In genomic region chr16:81035975-81036750, GRCh38 we compare ENCODE assay signal across 8 cellular contexts. TPM values are rescaled to one million over a fixed set of nuclear protein-coding genes. Genes with fewer than 3 reads are reported as not detected.
DNase-seq lines count a peak whose midpoint lies in the region; ATAC-seq, FAIRE-seq and TF ChIP-seq lines count a peak whose summit lies in the region.

No MANE protein-coding gene starts in this region.

- in situ Hi-C loops in K562 (cut with MboI) = no loop called here

- FAIRE-seq in K562 (lab: Jason Lieb, UNC) = no peak

- BruUV-seq in A673 (replicated peaks; lab: Mats Ljungman, UMichigan) (no TSS peak), K562 (replicated peaks; lab: Mats Ljungman, UMichigan) (no TSS peak)

- TF ChIP-seq RAD21 in SK-N-SH (IDR thresholded peaks at IDR 0.05; ENCODE audit: low read length) (no peak), K562 (CRISPR knock-in tag; conservative IDR thresholded peaks at IDR 0.05 in 1 of 2, IDR thresholded peaks at IDR 0.05 in 1 of 2) (no peak)

- no peaks in the 10 kb centered on the region for H3K9me2 ChIP-seq in SK-N-SH

- POLR2A ChIA-PET in A673 (lab: Charles Lee; ENCODE audit: low non-redundant PET) (interaction anchor here (0.5 to 0.6 kb wide), 2 partner anchors 48 to 783 kb away, joined by 3 read pairs; no protein-coding TSS in a partner anchor), SK-N-SH (lab: Yijun Ruan, JAX) (interaction anchor here (0.9 to 1.2 kb wide), 4 partner anchors 29 to 365 kb away, joined by 3 to 5 read pairs (median 3); partner anchors contain the start of genes C16orf46, CENPN and CMC2), K562 (lab: Yijun Ruan, JAX) (interaction anchor here (0.6 to 1.7 kb wide), 10 partner anchors 9 to 237 kb away, joined by 3 to 10 read pairs (median 4); partner anchors contain the start of genes CENPN and CMC2)

- H3K9me3 ChIP-seq in A673 (ENCODE audit: low read depth, low read length, poor library complexity, severe bottlenecking) (no peaks in the 10 kb centered on the region), SK-N-SH (no peaks in the 10 kb centered on the region), K562 (replicated peaks; ENCODE audit: control insufficient read depth, insufficient read depth, low read depth, low read length) (no peaks in the 10 kb centered on the region), smooth muscle cell (replicated peaks; ENCODE audit: low read depth) (no peaks in the 10 kb centered on the region)

- H3K36me3 ChIP-seq in A673 (ENCODE audit: insufficient read depth, low read length, poor library complexity, severe bottlenecking) (peaks cover 2% of the 10 kb centered on the region), SK-N-SH (replicated peaks in 1 of 2; ENCODE audit: control insufficient read depth in 1 of 2, insufficient read depth in 2 of 2, low read length in 1 of 2) (peaks cover 0 to 18% of the 10 kb centered on the region in 2 experiments), K562 (ENCODE audit: control insufficient read depth, insufficient read depth, low read length) (peaks cover 42% of the 10 kb centered on the region), smooth muscle cell (ENCODE audit: low read depth) (no peaks in the 10 kb centered on the region)

- peak overlapping the region; percentile 89 for H3K4me2 ChIP-seq in SK-N-SH
- H3K4me2 ChIP-seq in K562 (ENCODE audit: insufficient read depth, low read length) = peak overlapping the region; percentile 90
- H3K4me2 ChIP-seq in smooth muscle cell = peak overlapping the region; percentile 87

- DNase-seq in A673 (ENCODE audit: low spot score) (peak; percentile 18), SK-N-SH (peak; percentile 80), K562 (ENCODE audit: extremely low read depth in 1 of 4, low spot score in 3 of 4) (peak; percentile 50 to 72 (median 66)), iPS-NIHi11 (ENCODE audit: low spot score) (peak; percentile 81), smooth muscle cell (lab: John Stamatoyannopoulos, UW; ENCODE audit: unreplicated experiment) (peak; percentile 34), NCI-H2107 (lab: John Stamatoyannopoulos, UW) (no peak)

- H3K9me1 ChIP-seq in K562 (ENCODE audit: control insufficient read depth, insufficient read depth, low read length) = no peaks in the 10 kb centered on the region

- H3K27ac ChIP-seq in A673 (ENCODE audit: low read depth, low read length, poor library complexity, severe bottlenecking) (peak overlapping the region; percentile 38), SK-N-SH (ENCODE audit: low read depth in 2 of 2, low read length in 1 of 2) (peak overlapping the region in 1 of 2 experiments; percentile 65; a peak in 2 of 4 replicates), K562 (ENCODE audit: extremely low read depth, low read depth, low read length) (peak overlapping the region; percentile 72), smooth muscle cell (ENCODE audit: low read depth) (peak overlapping the region; percentile 1)

- H2AFZ ChIP-seq in SK-N-SH (ENCODE audit: low read depth) (peak overlapping the region; percentile 66), K562 (ENCODE audit: low read depth, low read length) (peak overlapping the region; percentile 88), smooth muscle cell (ENCODE audit: low read depth) (peak overlapping the region; percentile 85)

- H3K4me1 ChIP-seq in A673 (ENCODE audit: insufficient read depth, low read length, poor library complexity, severe bottlenecking) (no peaks in the 10 kb centered on the region), SK-N-SH (ENCODE audit: control insufficient read depth in 1 of 2, insufficient read depth in 2 of 2, low read depth in 1 of 2, low read length in 1 of 2) (peaks cover 0 to 13% of the 10 kb centered on the region in 2 experiments; a peak in 2 of 4 replicates), K562 (replicated peaks in 1 of 2; ENCODE audit: control insufficient read depth in 2 of 2, insufficient read depth in 2 of 2, low read length in 2 of 2) (peaks cover 9 to 14% of the 10 kb centered on the region in 2 experiments), smooth muscle cell (ENCODE audit: low read depth) (peaks cover 16% of the 10 kb centered on the region)

- no peaks in the 10 kb centered on the region for H3K27me3 ChIP-seq in A673 (replicated peaks; ENCODE audit: insufficient read depth, low read depth, low read length, poor library complexity)
- H3K27me3 ChIP-seq in SK-N-SH (ENCODE audit: insufficient read depth) = no peaks in the 10 kb centered on the region
- H3K27me3 ChIP-seq in K562 (ENCODE audit: control insufficient read depth in 2 of 2, insufficient read depth in 2 of 2, low read length in 2 of 2) = no peaks in the 10 kb centered on the region
- H3K27me3 ChIP-seq in smooth muscle cell (ENCODE audit: low read depth) = no peaks in the 10 kb centered on the region

- no peak for TF ChIP-seq CTCF in A673 (conservative IDR thresholded peaks at IDR 0.05; ENCODE audit: low read depth, low read length)
- no peak for TF ChIP-seq CTCF in SK-N-SH (IDR thresholded peaks at IDR 0.05)
- no peak for TF ChIP-seq CTCF in K562 (IDR thresholded peaks at IDR 0.05 in 2 of 3, conservative IDR thresholded peaks at IDR 0.05 in 1 of 3; ENCODE audit: insufficient read depth in 2 of 3, low read depth in 1 of 3, low read length in 3 of 3)
- no peak for TF ChIP-seq CTCF in smooth muscle cell (IDR thresholded peaks at IDR 0.05; ENCODE audit: borderline replicate concordance, insufficient read depth, poor library complexity, severe bottlenecking)

- H3K79me2 ChIP-seq in SK-N-SH (ENCODE audit: insufficient read depth) = peaks cover 50% of the 10 kb centered on the region
- H3K79me2 ChIP-seq in K562 (ENCODE audit: control insufficient read depth, insufficient read depth, low read length) = peaks cover 28% of the 10 kb centered on the region
- H3K79me2 ChIP-seq in smooth muscle cell (ENCODE audit: low read depth) = peaks cover 35% of the 10 kb centered on the region

- WGBS in SK-N-SH (ENCODE audit: low lambda C conversion rate) = 2% methylated on average over 19 of the region's 80 CpGs
- under 1% methylated on average over 59 of the region's 80 CpGs for WGBS in K562 (ENCODE audit: insufficient coverage, low coverage, missing lambda C conversion rate)
- 1% methylated on average over 68 of the region's 80 CpGs for whole genome bisulfite sequencing in smooth muscle cell (ENCODE audit: low lambda C conversion rate)

- TF ChIP-seq POLR2A in K562 (conservative IDR thresholded peaks at IDR 0.05) = no peak

- no peaks in the 10 kb centered on the region for H3F3A ChIP-seq in SK-N-SH (replicated peaks; ENCODE audit: insufficient read depth)
- H3F3A ChIP-seq in smooth muscle cell (ENCODE audit: low read depth) = no peaks in the 10 kb centered on the region

- H3K9ac ChIP-seq in SK-N-SH (peak overlapping the region; percentile 57), K562 (ENCODE audit: insufficient read depth in 1 of 2, low read depth in 2 of 2, low read length in 2 of 2) (peak overlapping the region; percentile 69 to 96), smooth muscle cell (ENCODE audit: low read depth) (peak overlapping the region; percentile 81)

- intact Hi-C loops in A673 (cut with micrococcal nuclease; ENCODE audit: unreplicated experiment) (loop anchor here (10.0 kb wide), 2 partner anchors 179 to 699 kb away; no protein-coding TSS in a partner anchor), K562 (cut with micrococcal nuclease) (loop anchor here (2.0 to 5.0 kb wide), 3 partner anchors 41 to 161 kb away; partner anchors contain the start of genes C16orf46 and GCSH)

- ATAC-seq in GM18867 (IDR thresholded peaks at IDR 0.05; ENCODE audit: unreplicated experiment) = peak; percentile 53
- ATAC-seq in HG03097 (IDR thresholded peaks at IDR 0.05; ENCODE audit: low FRiP score, unreplicated experiment) = peak; percentile 48
- ATAC-seq in K562 = peak; percentile 65

- no peak for TF ChIP-seq EP300 in SK-N-SH (IDR thresholded peaks at IDR 0.05; ENCODE audit: borderline replicate concordance in 1 of 2, low read depth in 1 of 2, low read length in 1 of 2)
- no peak for TF ChIP-seq EP300 in K562 (IDR thresholded peaks at IDR 0.05; ENCODE audit: low read length)

- CTCF ChIA-PET in A673 (lab: Charles Lee) (interaction anchor here (0.6 to 1.4 kb wide), 10 partner anchors 12 to 616 kb away, joined by 3 to 10 read pairs (median 3); partner anchors contain the start of genes C16orf46, CENPN and CMC2), SK-N-SH (lab: Yijun Ruan, JAX) (interaction anchor here (0.6 to 3.1 kb wide), 36 partner anchors 8 to 1914 kb away, joined by 3 to 22 read pairs (median 4); partner anchors contain the start of genes CENPN and CMC2), K562 (lab: Yijun Ruan, JAX; ENCODE audit: low intra/inter-chr PET ratio) (interaction anchor here (0.6 to 1.9 kb wide), 7 partner anchors 28 to 178 kb away, joined by 3 to 6 read pairs (median 4); partner anchors contain the start of gene C16orf46)

- H3K4me3 ChIP-seq in A673 (ENCODE audit: low read depth, low read length, poor library complexity, severe bottlenecking) (peak overlapping the region; percentile 79), SK-N-SH (ENCODE audit: low read depth in 2 of 2, low read length in 1 of 2) (peak overlapping the region; percentile 67 to 86), K562 (peak overlapping the region; percentile 86), smooth muscle cell (peak overlapping the region; percentile 92)

- H4K20me1 ChIP-seq in SK-N-SH (ENCODE audit: insufficient read depth) (peaks cover 9% of the 10 kb centered on the region; the same call in 1 of the 2 replicates), K562 (replicated peaks; ENCODE audit: control insufficient read depth, insufficient read depth, low read length) (no peaks in the 10 kb centered on the region; the same call in 1 of the 2 replicates), smooth muscle cell (ENCODE audit: low read depth) (peaks cover 41% of the 10 kb centered on the region)

RNA-seq across cellular contexts. Expression of gene ATMIN, which starts 0.5 kb away (rescaled TPM):
- total RNA-seq in A673 (2021) (43.5 and 44.6 TPM in 2 replicates), K562 (2014; rRNA removed) (16.5 and 20.5 TPM in 2 replicates), K562 (2014; rRNA removed; fragmentation: Illumina TruSeq; extraction: Trizol) (35.3 and 38.8 TPM in 2 replicates), K562 (2015; rRNA removed; fragmentation: Illumina TruSeq; extraction: Trizol) (39.4 and 40.9 TPM in 2 replicates), K562 (2021) (22.5 and 23.4 TPM in 2 replicates), smooth muscle cell (35.4 and 38.3 TPM in 2 replicates)
- polyA plus RNA-seq in SK-N-SH (2012; rRNA removed) (15.3 and 20.4 TPM in 2 replicates), K562 (2011; rRNA removed) (21.3 and 29.2 TPM in 2 replicates), K562 (2014; fragmentation: Illumina TruSeq; extraction: Trizol) (28.1 and 31.3 TPM in 2 replicates), K562 (2014; fragmentation: Nextera tagmentation; extraction: Ambion mirVana) (1 to 10 TPM; 6.7 to 7.8 TPM), K562 (2014; rRNA removed) (15.3 and 19.3 TPM in 2 replicates), smooth muscle cell (28.7 and 29.5 TPM in 2 replicates)
- 21.8 and 22.6 TPM in 2 replicates for polyA plus RNA-seq in SK-N-SH (2012; cell fraction: cytosol; rRNA removed)
- 8.2 and 17.5 TPM in 2 replicates for polyA plus RNA-seq in SK-N-SH (2012; cell fraction: nucleus; rRNA removed)
- 22.3 and 56.7 TPM in 2 replicates for total RNA-seq in K562 (2011; cell fraction: chromatin; rRNA removed; ENCODE audit: low replicate concordance)
- 18.6 and 19.5 TPM in 2 replicates for total RNA-seq in K562 (2011; cell fraction: nucleolus; rRNA removed)
- total RNA-seq in K562 (2011; cell fraction: nucleoplasm; rRNA removed) = 27.1 and 32.0 TPM in 2 replicates
- polyA plus RNA-seq in K562 (2011; cell fraction: cytosol; rRNA removed) = 12.2 and 16.4 TPM in 2 replicates
- polyA plus RNA-seq in K562 (2011; cell fraction: nucleus; rRNA removed) = 16.4 and 17.0 TPM in 2 replicates
- polyA plus RNA-seq in K562 (2012) = 13.7 and 17.9 TPM in 2 replicates
- polyA minus RNA-seq in K562 (2011; rRNA and poly(A)+ RNA removed) = 32.5 and 37.6 TPM in 2 replicates
- polyA minus RNA-seq in K562 (2011; cell fraction: cytosol; rRNA and poly(A)+ RNA removed) = 8.8 and 16.4 TPM in 2 replicates
- 13.1 and 24.1 TPM in 2 replicates for polyA minus RNA-seq in K562 (2011; cell fraction: nucleus; rRNA and poly(A)+ RNA removed)

RNA-seq across cellular contexts. Expression of gene CENPN, which starts 29.1 kb away (rescaled TPM):
- total RNA-seq in A673 (2021) (91.0 and 109 TPM in 2 replicates), K562 (2014; rRNA removed) (64.6 and 140 TPM in 2 replicates), K562 (2014; rRNA removed; fragmentation: Illumina TruSeq; extraction: Trizol) (161 and 186 TPM in 2 replicates), K562 (2015; rRNA removed; fragmentation: Illumina TruSeq; extraction: Trizol) (103 and 106 TPM in 2 replicates), K562 (2021) (87.6 and 92.3 TPM in 2 replicates), smooth muscle cell (18.8 and 24.4 TPM in 2 replicates)
- polyA plus RNA-seq in SK-N-SH (2012; rRNA removed) (13.9 and 35.3 TPM in 2 replicates), K562 (2011; rRNA removed) (95.8 and 123 TPM in 2 replicates), K562 (2014; fragmentation: Illumina TruSeq; extraction: Trizol) (140 and 158 TPM in 2 replicates), K562 (2014; fragmentation: Nextera tagmentation; extraction: Ambion mirVana) (100 to 1,000 TPM; 343 to 384 TPM), K562 (2014; rRNA removed) (209 and 279 TPM in 2 replicates), smooth muscle cell (14.2 and 25.1 TPM in 2 replicates)
- polyA plus RNA-seq in SK-N-SH (2012; cell fraction: cytosol; rRNA removed) = 27.0 and 56.3 TPM in 2 replicates
- polyA plus RNA-seq in SK-N-SH (2012; cell fraction: nucleus; rRNA removed) = 8.4 and 12.8 TPM in 2 replicates
- 44.6 and 60.6 TPM in 2 replicates for total RNA-seq in K562 (2011; cell fraction: chromatin; rRNA removed; ENCODE audit: low replicate concordance)
- total RNA-seq in K562 (2011; cell fraction: nucleolus; rRNA removed) = 31.3 and 39.4 TPM in 2 replicates
- total RNA-seq in K562 (2011; cell fraction: nucleoplasm; rRNA removed) = 28.4 and 36.6 TPM in 2 replicates
- 36.0 and 53.1 TPM in 2 replicates for polyA plus RNA-seq in K562 (2011; cell fraction: cytosol; rRNA removed)
- 27.2 and 47.1 TPM in 2 replicates for polyA plus RNA-seq in K562 (2011; cell fraction: nucleus; rRNA removed)
- polyA plus RNA-seq in K562 (2012) = 92.4 and 304 TPM in 2 replicates
- 92.7 and 93.9 TPM in 2 replicates for polyA minus RNA-seq in K562 (2011; rRNA and poly(A)+ RNA removed)
- 42.0 and 48.2 TPM in 2 replicates for polyA minus RNA-seq in K562 (2011; cell fraction: cytosol; rRNA and poly(A)+ RNA removed)
- 28.3 and 30.8 TPM in 2 replicates for polyA minus RNA-seq in K562 (2011; cell fraction: nucleus; rRNA and poly(A)+ RNA removed)

RNA-seq across cellular contexts. Expression of gene CMC2, which starts 29.5 kb away (rescaled TPM):
- 129 and 130 TPM in 2 replicates for total RNA-seq in A673 (2021)
- 121 and 135 TPM in 2 replicates for polyA plus RNA-seq in SK-N-SH (2012; rRNA removed)
- 189 and 192 TPM in 2 replicates for polyA plus RNA-seq in SK-N-SH (2012; cell fraction: cytosol; rRNA removed)
- polyA plus RNA-seq in SK-N-SH (2012; cell fraction: nucleus; rRNA removed) = 30.0 and 38.6 TPM in 2 replicates
- 47.9 and 97.0 TPM in 2 replicates for total RNA-seq in K562 (2011; cell fraction: chromatin; rRNA removed; ENCODE audit: low replicate concordance)
- total RNA-seq in K562 (2011; cell fraction: nucleolus; rRNA removed) = 47.9 and 67.9 TPM in 2 replicates
- total RNA-seq in K562 (2011; cell fraction: nucleoplasm; rRNA removed) = 50.2 and 70.3 TPM in 2 replicates
- 122 and 192 TPM in 2 replicates for total RNA-seq in K562 (2014; rRNA removed)
- 144 and 165 TPM in 2 replicates for total RNA-seq in K562 (2014; rRNA removed; fragmentation: Illumina TruSeq; extraction: Trizol)
- 124 and 143 TPM in 2 replicates for total RNA-seq in K562 (2015; rRNA removed; fragmentation: Illumina TruSeq; extraction: Trizol)
- 166 and 189 TPM in 2 replicates for total RNA-seq in K562 (2021)
- 224 and 304 TPM in 2 replicates for polyA plus RNA-seq in K562 (2011; rRNA removed)
- polyA plus RNA-seq in K562 (2011; cell fraction: cytosol; rRNA removed) = 185 and 294 TPM in 2 replicates
- polyA plus RNA-seq in K562 (2011; cell fraction: nucleus; rRNA removed) = 100 and 142 TPM in 2 replicates
- 144 and 242 TPM in 2 replicates for polyA plus RNA-seq in K562 (2012)
- polyA plus RNA-seq in K562 (2014; fragmentation: Illumina TruSeq; extraction: Trizol) = 172 and 255 TPM in 2 replicates
- polyA plus RNA-seq in K562 (2014; fragmentation: Nextera tagmentation; extraction: Ambion mirVana) = 100 to 1,000 TPM; 434 to 501 TPM
- 230 and 250 TPM in 2 replicates for polyA plus RNA-seq in K562 (2014; rRNA removed)
- 73.7 and 81.3 TPM in 2 replicates for polyA minus RNA-seq in K562 (2011; rRNA and poly(A)+ RNA removed)
- 37.5 and 45.1 TPM in 2 replicates for polyA minus RNA-seq in K562 (2011; cell fraction: cytosol; rRNA and poly(A)+ RNA removed)
- polyA minus RNA-seq in K562 (2011; cell fraction: nucleus; rRNA and poly(A)+ RNA removed) = 59.8 and 62.9 TPM in 2 replicates
- total RNA-seq in smooth muscle cell = 53.2 and 56.6 TPM in 2 replicates
- polyA plus RNA-seq in smooth muscle cell = 95.5 and 110 TPM in 2 replicates

RNA-seq across cellular contexts. Expression of gene C16orf46, which starts 40.9 kb away (rescaled TPM):
- 0.21 and 1.4 TPM in 2 replicates for total RNA-seq in A673 (2021)
- polyA plus RNA-seq in SK-N-SH (2012; rRNA removed) = 1.2 and 1.5 TPM in 2 replicates
- 1.00 and 1.4 TPM in 2 replicates for polyA plus RNA-seq in SK-N-SH (2012; cell fraction: cytosol; rRNA removed)
- polyA plus RNA-seq in SK-N-SH (2012; cell fraction: nucleus; rRNA removed) = 1.1 and 2.6 TPM in 2 replicates
- total RNA-seq in K562 (2011; cell fraction: chromatin; rRNA removed; ENCODE audit: low replicate concordance) = 1.1 and 1.4 TPM in 2 replicates
- total RNA-seq in K562 (2011; cell fraction: nucleolus; rRNA removed) = 0.26 and 0.67 TPM in 2 replicates
- 0.53 and 0.81 TPM in 2 replicates for total RNA-seq in K562 (2011; cell fraction: nucleoplasm; rRNA removed)
- 0.54 TPM in 1 of 2 replicates, not detected in the other for total RNA-seq in K562 (2014; rRNA removed)
- total RNA-seq in K562 (2014; rRNA removed; fragmentation: Illumina TruSeq; extraction: Trizol) = 0.19 TPM in 1 of 2 replicates, not detected in the other
- total RNA-seq in K562 (2015; rRNA removed; fragmentation: Illumina TruSeq; extraction: Trizol) = 0.23 and 0.33 TPM in 2 replicates
- 0.47 and 1.0 TPM in 2 replicates for total RNA-seq in K562 (2021)
- polyA plus RNA-seq in K562 (2011; rRNA removed) = 0.35 and 0.36 TPM in 2 replicates
- polyA plus RNA-seq in K562 (2011; cell fraction: cytosol; rRNA removed) = 0.62 and 0.63 TPM in 2 replicates
- 0.31 and 1.1 TPM in 2 replicates for polyA plus RNA-seq in K562 (2011; cell fraction: nucleus; rRNA removed)
- polyA plus RNA-seq in K562 (2012) = 0.98 and 1.7 TPM in 2 replicates
- 0.98 TPM in 1 of 2 replicates, not detected in the other for polyA plus RNA-seq in K562 (2014; fragmentation: Illumina TruSeq; extraction: Trizol)
- under 1 TPM; 0.10 to 0.13 TPM for polyA plus RNA-seq in K562 (2014; fragmentation: Nextera tagmentation; extraction: Ambion mirVana)
- 0.52 and 1.7 TPM in 2 replicates for polyA plus RNA-seq in K562 (2014; rRNA removed)
- 0.18 TPM in 1 of 2 replicates, not detected in the other for polyA minus RNA-seq in K562 (2011; rRNA and poly(A)+ RNA removed)
- not detected in 2 replicates for polyA minus RNA-seq in K562 (2011; cell fraction: cytosol; rRNA and poly(A)+ RNA removed)
- polyA minus RNA-seq in K562 (2011; cell fraction: nucleus; rRNA and poly(A)+ RNA removed) = not detected in 2 replicates
- 0.76 and 4.5 TPM in 2 replicates for total RNA-seq in smooth muscle cell
- polyA plus RNA-seq in smooth muscle cell = 0.69 and 1.1 TPM in 2 replicates
